In genomic region chr12:69739287-69740191, GRCh38 we compare ENCODE assay signal across 7 cellular contexts. TPM values are rescaled to one million over a fixed set of nuclear protein-coding genes. Genes with fewer than 3 reads are reported as not detected.
A peak's percentile ranks its signal among the peaks of the same experiment; 100 is the strongest.
DNase-seq lines count a peak whose midpoint lies in the region; ATAC-seq and TF ChIP-seq lines count a peak whose summit lies in the region.

No MANE protein-coding gene starts in this region.

- no peaks in the 10 kb centered on the region for H3F3A ChIP-seq in smooth muscle cell (ENCODE audit: low read depth)

- peak overlapping the region; percentile 83 to 89 (median 87) for H3K4me3 Mint-ChIP-seq in immature natural killer cell

- H4K20me1 ChIP-seq in smooth muscle cell (ENCODE audit: low read depth) = peaks cover 7% of the 10 kb centered on the region

- H3K9me3 Mint-ChIP-seq in immature natural killer cell = no peaks in the 10 kb centered on the region

- H2AFZ ChIP-seq in smooth muscle cell (ENCODE audit: low read depth) = peak overlapping the region; percentile 86

- no peaks in the 10 kb centered on the region for H3K36me3 Mint-ChIP-seq in immature natural killer cell

- H3K79me2 ChIP-seq in smooth muscle cell (ENCODE audit: low read depth) = no peaks in the 10 kb centered on the region

- H3K9me3 ChIP-seq in smooth muscle cell (replicated peaks; ENCODE audit: low read depth) = no peaks in the 10 kb centered on the region

- peaks cover 9% of the 10 kb centered on the region for H3K4me1 ChIP-seq in smooth muscle cell (ENCODE audit: low read depth)

- H3K36me3 ChIP-seq in smooth muscle cell (ENCODE audit: low read depth) = no peaks in the 10 kb centered on the region

- peak overlapping the region; percentile 89 for H3K4me3 ChIP-seq in smooth muscle cell

- peak overlapping the region; percentile 52 for H3K27ac ChIP-seq in smooth muscle cell (ENCODE audit: low read depth)

- TF ChIP-seq CTCF in smooth muscle cell (IDR thresholded peaks at IDR 0.05; ENCODE audit: borderline replicate concordance, insufficient read depth, poor library complexity, severe bottlenecking) = no peak

- in situ Hi-C loops in T47D (cut with HindIII; ENCODE audit: low pct_unique_long_range_greater_than_20kb, low sequenced_read_pairs) = no loop called here

- peaks cover 11 to 19% of the 10 kb centered on the region in 2 donors for H3K4me1 Mint-ChIP-seq in immature natural killer cell

- H3K4me2 ChIP-seq in smooth muscle cell = peak overlapping the region; percentile 93

- WGBS in smooth muscle cell (ENCODE audit: low lambda C conversion rate) = 2% methylated on average over 64 of the region's 66 CpGs

- peak overlapping the region in 5 of 6 donors; percentile 5 to 67 (median 36) for H3K27ac Mint-ChIP-seq in immature natural killer cell

- peak; percentile 24 for DNase-seq in NCI-H2029 treated with DMSO at 0.1 percent for 48 hours (lab: John Stamatoyannopoulos, UW)
- DNase-seq in UCSD-AML1 (lab: John Stamatoyannopoulos, UW; ENCODE audit: unreplicated experiment) = peak; percentile 29
- DNase-seq in T47D (ENCODE audit: low read depth in 1 of 2, low spot score in 1 of 2) = peak; percentile 44 to 72
- peak; percentile 44 to 52 (median 50) for DNase-seq in immature natural killer cell
- no peak for DNase-seq in smooth muscle cell (lab: John Stamatoyannopoulos, UW; ENCODE audit: unreplicated experiment)

- ATAC-seq in GM18511 (IDR thresholded peaks at IDR 0.05; ENCODE audit: unreplicated experiment) (peak; percentile 44), HG02943 (IDR thresholded peaks at IDR 0.05; ENCODE audit: low read depth, unreplicated experiment) (peak; percentile 46)

- peak overlapping the region; percentile 53 for H3K9ac ChIP-seq in smooth muscle cell (ENCODE audit: low read depth)

- peaks cover 54% of the 10 kb centered on the region for H3K27me3 ChIP-seq in smooth muscle cell (ENCODE audit: low read depth)

- peaks cover 1 to 11% (median 2%) of the 10 kb centered on the region in 3 donors for H3K27me3 Mint-ChIP-seq in immature natural killer cell (ENCODE audit: low read depth in 3 of 3)

RNA-seq across cellular contexts. Expression of gene RAB3IP, which starts 0.9 kb away (rescaled TPM):
- polyA plus RNA-seq in immature natural killer cell (10 to 100 TPM in 1 of 3 donors, 1 to 10 TPM in 2; 8.8 to 10.1 (median 9.8) TPM), smooth muscle cell (2.2 and 9.9 TPM in 2 replicates)
- total RNA-seq in smooth muscle cell = 16.5 and 16.9 TPM in 2 replicates

RNA-seq across cellular contexts. Expression of gene BEST3, which starts 40.4 kb away (rescaled TPM):
- polyA plus RNA-seq in immature natural killer cell (not detected), smooth muscle cell (0.15 TPM in 1 of 2 replicates, not detected in the other)
- 0.54 and 4.0 TPM in 2 replicates for total RNA-seq in smooth muscle cell
